Comparison of ENCODE assay signal across 9 cellular contexts in the genomic region with DNA sequence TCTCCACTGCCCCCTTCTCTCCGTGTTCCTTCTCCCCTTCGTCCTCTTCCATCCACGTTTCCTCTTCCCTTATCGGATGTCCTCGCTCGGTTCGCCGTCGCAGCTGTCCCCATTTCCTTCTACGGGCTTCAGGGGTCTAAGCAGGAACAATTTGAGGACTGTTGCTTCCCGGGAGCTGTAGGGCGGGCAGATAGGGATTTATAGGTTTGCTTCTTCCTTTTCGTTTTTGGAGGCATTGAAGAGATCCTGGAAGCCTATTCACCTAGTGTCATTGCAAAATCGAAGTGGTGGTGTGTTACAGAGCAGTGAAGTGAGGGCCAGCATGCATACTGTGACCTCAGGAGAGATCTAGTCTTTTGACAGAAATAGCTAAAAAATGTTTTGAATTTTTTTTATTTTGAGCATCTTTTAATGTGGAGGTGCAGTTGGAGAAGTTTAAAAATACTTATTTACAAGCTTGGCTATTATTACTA. TPM values are rescaled to one million over a fixed set of nuclear protein-coding genes. Genes with fewer than 3 reads are reported as not detected.
DNase-seq lines count a peak whose midpoint lies in the region; ATAC-seq, FAIRE-seq and TF ChIP-seq lines count a peak whose summit lies in the region.
"Had no signal": no experiment of that assay in that cellular context is flagged by ENCODE, and none has a peak within 500 bp of the region (broad histone marks: within the 10 kb centered on the region; RNA-seq: fewer than 3 reads in every experiment).

No MANE protein-coding gene starts in this region.

- peak in 1 of 2 experiments; percentile 16; a peak in 2 of 6 replicates for ATAC-seq in A549
- ATAC-seq in T-helper 17 cell = no peak
- ATAC-seq in naive B cell (ENCODE audit: low read depth in 2 of 2) = no peak
- no peak for ATAC-seq in GM21367 (IDR thresholded peaks at IDR 0.05; ENCODE audit: unreplicated experiment)
- ATAC-seq in esophagus mucosa = no peak

- H3K4me3 ChIP-seq in A549 (peak overlapping the region; percentile 97), GM08714 (ENCODE audit: low read length) (peak overlapping the region; percentile 94)

- H3K27ac Mint-ChIP-seq in T-helper 17 cell (peak overlapping the region; percentile 93), naive B cell (peak overlapping the region in 5 of 6 donors; percentile 72 to 99 (median 85))

- CTCF ChIA-PET in A549 (lab: Yijun Ruan, JAX) = interaction anchor here (1.1 kb wide), 1 partner anchor 21 kb away, joined by 3 read pairs; no protein-coding TSS in a partner anchor

- TF ChIP-seq POLR2A in A549 (IDR thresholded peaks at IDR 0.05; ENCODE audit: low read length) (no peak), erythroblast (IDR thresholded peaks at IDR 0.05; ENCODE audit: low read length) (no peak)

- TF ChIP-seq RAD21 in A549 (conservative IDR thresholded peaks at IDR 0.05 in 1 of 2, IDR thresholded peaks at IDR 0.05 in 1 of 2) = no peak

- H3K4me3 Mint-ChIP-seq in T-helper 17 cell = peak overlapping the region; percentile 99
- peak overlapping the region; percentile 89 to 95 (median 94) for H3K4me3 Mint-ChIP-seq in naive B cell

- peak overlapping the region; percentile 95 for H3K27ac ChIP-seq in A549

- no peaks in the 10 kb centered on the region for H3K9me3 Mint-ChIP-seq in naive B cell

- H3K4me2 ChIP-seq in A549 = peak overlapping the region; percentile 98

- peaks cover 5% of the 10 kb centered on the region for H3K36me3 Mint-ChIP-seq in T-helper 17 cell (ENCODE audit: low read depth)
- no peaks in the 10 kb centered on the region for H3K36me3 Mint-ChIP-seq in naive B cell

- H3K27me3 Mint-ChIP-seq in T-helper 17 cell = peaks cover 6% of the 10 kb centered on the region
- peaks cover 0 to 10% (median 6%) of the 10 kb centered on the region in 3 donors for H3K27me3 Mint-ChIP-seq in naive B cell

- no peak for TF ChIP-seq EP300 in A549 (IDR thresholded peaks at IDR 0.05)

- POLR2A ChIA-PET in A549 (lab: Yijun Ruan, JAX) = interaction anchor here (1.3 kb wide), 1 partner anchor 115 kb away, joined by 3 read pairs; the partner anchor contains the start of gene ZYG11A

- H3K4me1 Mint-ChIP-seq in T-helper 17 cell (peaks cover 35% of the 10 kb centered on the region), naive B cell (peaks cover 30 to 43% (median 40%) of the 10 kb centered on the region in 3 donors)

- FAIRE-seq in A549 (lab: Jason Lieb, UNC) = no peak
- FAIRE-seq: islet of Langerhans had no signal

- peaks cover 17% of the 10 kb centered on the region; the same call in 2 of the 3 replicates for H3K4me1 ChIP-seq in A549

- H3K9me3 ChIP-seq in A549 (no peaks in the 10 kb centered on the region), T-helper 17 cell (ENCODE audit: control insufficient read depth, low read length, poor library complexity, severe bottlenecking) (no peaks in the 10 kb centered on the region)

- DNase-seq in A549 (ENCODE audit: low read depth in 1 of 2, low spot score in 1 of 2) (peak in 1 of 2 experiments; percentile 10), T-helper 17 cell (no peak), erythroblast (lab: John Stamatoyannopoulos, UW) (peak; percentile 23 to 48), naive B cell (no peak), NCI-H446 (lab: John Stamatoyannopoulos, UW) (no peak)

- WGBS in A549 (ENCODE audit: missing lambda C conversion rate) = under 1% methylated on average over 14 of the region's 14 CpGs

- no peak for TF ChIP-seq CTCF in A549 (IDR thresholded peaks at IDR 0.05)

TF ChIP-seq in A549, 52 proteins besides CTCF, POLR2A, EP300 and RAD21:
- TF ChIP-seq, protein P1, sequence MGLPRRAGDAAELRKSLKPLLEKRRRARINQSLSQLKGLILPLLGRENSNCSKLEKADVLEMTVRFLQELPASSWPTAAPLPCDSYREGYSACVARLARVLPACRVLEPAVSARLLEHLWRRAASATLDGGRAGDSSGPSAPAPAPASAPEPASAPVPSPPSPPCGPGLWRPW (IDR thresholded peaks at IDR 0.05) = no peak
- TF ChIP-seq HDAC2 (IDR thresholded peaks at IDR 0.05) = no peak
- TF ChIP-seq GATA3 (IDR thresholded peaks at IDR 0.05; ENCODE audit: borderline replicate concordance) = no peak
- TF ChIP-seq REST (IDR thresholded peaks at IDR 0.05) = no peak
- TF ChIP-seq NFE2L2 (conservative IDR thresholded peaks at IDR 0.05; ENCODE audit: low read length) = no peak
- TF ChIP-seq MAFK (IDR thresholded peaks at IDR 0.05; ENCODE audit: partially characterized antibody) = no peak
- TF ChIP-seq NPAS2 (CRISPR knock-in tag; IDR thresholded peaks at IDR 0.05; ENCODE audit: borderline replicate concordance) = no peak
- no peak for TF ChIP-seq KDM1A (IDR thresholded peaks at IDR 0.05; ENCODE audit: low read depth)
- TF ChIP-seq TP53 (CRISPR knock-in tag; IDR thresholded peaks at IDR 0.05) = no peak
- no peak for TF ChIP-seq HEYL (CRISPR knock-in tag; IDR thresholded peaks at IDR 0.05)
- TF ChIP-seq, protein P2, sequence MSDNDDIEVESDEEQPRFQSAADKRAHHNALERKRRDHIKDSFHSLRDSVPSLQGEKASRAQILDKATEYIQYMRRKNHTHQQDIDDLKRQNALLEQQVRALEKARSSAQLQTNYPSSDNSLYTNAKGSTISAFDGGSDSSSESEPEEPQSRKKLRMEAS (IDR thresholded peaks at IDR 0.05) = no peak
- TF ChIP-seq BCL3 (IDR thresholded peaks at IDR 0.05) = no peak
- no peak for TF ChIP-seq JUN (IDR thresholded peaks at IDR 0.05)
- no peak for TF ChIP-seq JUNB (IDR thresholded peaks at IDR 0.05)
- no peak for TF ChIP-seq BHLHE40 (IDR thresholded peaks at IDR 0.05; ENCODE audit: low read depth, low read length)
- TF ChIP-seq, protein P3, sequence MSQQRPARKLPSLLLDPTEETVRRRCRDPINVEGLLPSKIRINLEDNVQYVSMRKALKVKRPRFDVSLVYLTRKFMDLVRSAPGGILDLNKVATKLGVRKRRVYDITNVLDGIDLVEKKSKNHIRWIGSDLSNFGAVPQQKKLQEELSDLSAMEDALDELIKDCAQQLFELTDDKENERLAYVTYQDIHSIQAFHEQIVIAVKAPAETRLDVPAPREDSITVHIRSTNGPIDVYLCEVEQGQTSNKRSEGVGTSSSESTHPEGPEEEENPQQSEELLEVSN (IDR thresholded peaks at IDR 0.05; ENCODE audit: borderline replicate concordance, low read depth) = no peak
- TF ChIP-seq NR3C1 (IDR thresholded peaks at IDR 0.05) = no peak
- TF ChIP-seq FOSB (CRISPR knock-in tag; IDR thresholded peaks at IDR 0.05) = no peak
- no peak for TF ChIP-seq KDM5A (IDR thresholded peaks at IDR 0.05)

RNA-seq across cellular contexts. Expression of gene ZYG11B, which starts 0.9 kb away (rescaled TPM):
- polyA plus RNA-seq in A549 (2011; rRNA removed) = 14.1 and 15.9 TPM in 2 replicates
- 2.6 and 4.2 TPM in 2 replicates for polyA plus RNA-seq in A549 (2012; cell fraction: cytosol; rRNA removed)
- 1.8 and 2.6 TPM in 2 replicates for polyA plus RNA-seq in A549 (2012; cell fraction: nucleus; rRNA removed)
- polyA plus RNA-seq in A549 (2017; fragmentation: RNase III; extraction: RNeasy Plus Mini Kit Qiagen cat#74134 plus additional on column Dnase treatment) = 5.4 to 5.8 TPM (median 5.5 TPM) in 3 replicates
- polyA minus RNA-seq in A549 (2011; rRNA and poly(A)+ RNA removed) = 27.9 and 28.8 TPM in 2 replicates
- 10 to 100 TPM; 13.5 to 16.8 TPM for total RNA-seq in T-helper 17 cell
- 10 to 100 TPM in 5 of 6 donors, 1 to 10 TPM in 1; 6.8 to 14.2 (median 12.9) TPM for polyA plus RNA-seq in naive B cell (ENCODE audit: low read depth in 6 of 6)
- total RNA-seq in esophagus mucosa = 13.2 TPM

RNA-seq across cellular contexts. Expression of gene COA7, which starts 29.0 kb away (rescaled TPM):
- 17.1 and 18.1 TPM in 2 replicates for polyA plus RNA-seq in A549 (2011; rRNA removed)
- 12.7 and 17.8 TPM in 2 replicates for polyA plus RNA-seq in A549 (2012; cell fraction: cytosol; rRNA removed)
- 7.2 and 9.4 TPM in 2 replicates for polyA plus RNA-seq in A549 (2012; cell fraction: nucleus; rRNA removed)
- 22.0 to 23.6 TPM (median 22.3 TPM) in 3 replicates for polyA plus RNA-seq in A549 (2017; fragmentation: RNase III; extraction: RNeasy Plus Mini Kit Qiagen cat#74134 plus additional on column Dnase treatment)
- polyA minus RNA-seq in A549 (2011; rRNA and poly(A)+ RNA removed) = 24.1 and 29.5 TPM in 2 replicates
- 1 to 10 TPM; 1.9 to 3.9 TPM for total RNA-seq in T-helper 17 cell
- polyA plus RNA-seq in naive B cell (ENCODE audit: low read depth in 6 of 6) = 1 to 10 TPM; 1.3 to 2.3 (median 1.8) TPM
- total RNA-seq in esophagus mucosa = 13.7 TPM

Comparison
In these comparisons a context has a peak if more than half of its experiments do, and no peak if none do; other contexts are left out.
1. DNase-seq: peak in erythroblast (2 of 2); none in T-helper 17 cell (0 of 3), naive B cell (single experiment) and NCI-H446 (0 of 2).